ENCODE assay signal across 9 cellular contexts in genomic region chr5:125409101-125409495, GRCh38.
DNase-seq lines count a peak whose midpoint lies in the region; ATAC-seq and TF ChIP-seq lines count a peak whose summit lies in the region.
"Had no signal": no experiment of that assay in that cellular context is flagged by ENCODE, and none has a peak within 500 bp of the region (broad histone marks: within the 10 kb centered on the region; RNA-seq: fewer than 3 reads in every experiment).

No MANE protein-coding gene starts in this region.

- H3K27ac ChIP-seq in brain microvascular endothelial cell, result peak overlapping the region; percentile 91
- peak overlapping the region; percentile 87 for H3K27ac ChIP-seq in mesenchymal stem cell (ENCODE audit: low read length, poor library complexity, severe bottlenecking)

- no peaks in the 10 kb centered on the region for H3K27me3 Mint-ChIP-seq in activated T-cell treated with anti-CD3 and anti-CD28 coated beads, Interleukin-2, amount 50 U/mL, for 4 hours (ENCODE audit: low read depth)
- H3K27me3 Mint-ChIP-seq in activated T-helper 17 cell treated with anti-CD3 and anti-CD28 coated beads, Interleukin-2, amount 50 U/mL, for 72 hours, result no peaks in the 10 kb centered on the region

- no peak for TF ChIP-seq CTCF in brain microvascular endothelial cell (IDR thresholded peaks at IDR 0.05; ENCODE audit: low read depth, low read length, missing control alignments)

- peak overlapping the region; percentile 49 for H2BK120ac ChIP-seq in mesenchymal stem cell (ENCODE audit: low read depth, low read length)

- peak overlapping the region; percentile 56 for H3K4me2 ChIP-seq in mesenchymal stem cell (ENCODE audit: low read length, poor library complexity, severe bottlenecking)

- peaks cover 11% of the 10 kb centered on the region for H3K4me1 ChIP-seq in mesenchymal stem cell (ENCODE audit: control insufficient read depth, insufficient read depth, low read depth, low read length)

- H4K91ac ChIP-seq in mesenchymal stem cell (ENCODE audit: low read length), result no peak overlapping the region

- peaks cover 27% of the 10 kb centered on the region for H3K9me3 ChIP-seq in mesenchymal stem cell (ENCODE audit: control insufficient read depth, low read length)

- H2AFZ ChIP-seq in mesenchymal stem cell (ENCODE audit: low read depth, low read length), result no peak overlapping the region

- H3K27ac Mint-ChIP-seq in activated T-helper 17 cell treated with anti-CD3 and anti-CD28 coated beads, Interleukin-2, amount 50 U/mL, for 72 hours, result no peak overlapping the region

- peak overlapping the region in 1 of 2 experiments; percentile 62 for H3K18ac ChIP-seq in mesenchymal stem cell (ENCODE audit: low read depth in 1 of 2, low read length in 2 of 2)

- no peaks in the 10 kb centered on the region for H3K79me1 ChIP-seq in mesenchymal stem cell (replicated peaks; ENCODE audit: low read length, poor library complexity, severe bottlenecking)

- H3K4ac ChIP-seq in mesenchymal stem cell (ENCODE audit: low read depth in 1 of 2, low read length in 2 of 2), result peak overlapping the region in 1 of 2 experiments; percentile 49

- no peak overlapping the region for H3K23ac ChIP-seq in mesenchymal stem cell (ENCODE audit: low read length in 2 of 2)

- H2BK12ac ChIP-seq in mesenchymal stem cell (ENCODE audit: low read length in 2 of 2), result no peak overlapping the region

- no peak overlapping the region for H4K8ac ChIP-seq in mesenchymal stem cell (ENCODE audit: low read length)

- H3K36me3 ChIP-seq in brain microvascular endothelial cell (replicated peaks), result no peaks in the 10 kb centered on the region
- H3K36me3 ChIP-seq in mesenchymal stem cell (ENCODE audit: control insufficient read depth in 1 of 2, insufficient read depth in 2 of 2, low read depth in 1 of 2, low read length in 2 of 2), result no peaks in the 10 kb centered on the region

- WGBS in mesenchymal stem cell, result 0% methylated on average over 2 of the region's 6 CpGs

- H3K27me3 ChIP-seq in brain microvascular endothelial cell (replicated peaks) (no peaks in the 10 kb centered on the region), mesenchymal stem cell (ENCODE audit: control insufficient read depth in 1 of 2, insufficient read depth in 1 of 2, low read length in 2 of 2) (no peaks in the 10 kb centered on the region)

- no peaks in the 10 kb centered on the region for H3K4me1 Mint-ChIP-seq in activated T-cell treated with anti-CD3 and anti-CD28 coated beads, Interleukin-2, amount 50 U/mL, for 4 hours (ENCODE audit: low read depth)
- H3K4me1 Mint-ChIP-seq in activated T-helper 17 cell treated with anti-CD3 and anti-CD28 coated beads, Interleukin-2, amount 50 U/mL, for 72 hours, result no peaks in the 10 kb centered on the region

- H3K36me3 Mint-ChIP-seq in activated T-cell treated with anti-CD3 and anti-CD28 coated beads, Interleukin-2, amount 50 U/mL, for 4 hours (ENCODE audit: insufficient read depth), result no peaks in the 10 kb centered on the region
- H3K36me3 Mint-ChIP-seq in activated T-helper 17 cell treated with anti-CD3 and anti-CD28 coated beads, Interleukin-2, amount 50 U/mL, for 72 hours (ENCODE audit: low read depth), result no peaks in the 10 kb centered on the region

- H3K4me3 ChIP-seq in brain microvascular endothelial cell (ENCODE audit: low read depth, low read length), result no peak overlapping the region
- H3K4me3 ChIP-seq in mesenchymal stem cell (ENCODE audit: insufficient read depth in 1 of 2, low read depth in 1 of 2, low read length in 2 of 2), result no peak overlapping the region

- no peak for ATAC-seq in activated T-cell treated with anti-CD3 and anti-CD28 coated beads, Interleukin-2, amount 50 U/mL, for 4 hours
- no peak for ATAC-seq in activated T-helper 17 cell treated with anti-CD3 and anti-CD28 coated beads, Interleukin-2, amount 50 U/mL, for 72 hours (replicated peaks)

- H2AK5ac ChIP-seq in mesenchymal stem cell (ENCODE audit: low read length, severe bottlenecking), result no peak overlapping the region

- no peak overlapping the region for H3K4me3 Mint-ChIP-seq in activated T-cell treated with anti-CD3 and anti-CD28 coated beads, Interleukin-2, amount 50 U/mL, for 4 hours
- no peak overlapping the region for H3K4me3 Mint-ChIP-seq in activated T-helper 17 cell treated with anti-CD3 and anti-CD28 coated beads, Interleukin-2, amount 50 U/mL, for 72 hours

- no peak overlapping the region for H2BK15ac ChIP-seq in mesenchymal stem cell (ENCODE audit: low read depth, poor library complexity, severe bottlenecking)

- in situ Hi-C loops in ACHN (cut with HindIII; ENCODE audit: low pct_ligation_motif_present, low pct_unique_long_range_greater_than_20kb, low sequenced_read_pairs), result no loop called here
- in situ Hi-C loops in brain microvascular endothelial cell (cut with HindIII; ENCODE audit: low pct_ligation_motif_present, low sequenced_read_pairs), result no loop called here

- H2BK5ac ChIP-seq in mesenchymal stem cell (ENCODE audit: low read depth, low read length, poor library complexity, severe bottlenecking), result no peak overlapping the region

- peak overlapping the region; percentile 53 for H3K9ac ChIP-seq in mesenchymal stem cell (ENCODE audit: low read length)

- DNase-seq in ACHN, result peak; percentile 31
- peak; percentile 61 for DNase-seq in NCI-H2029 (lab: John Stamatoyannopoulos, UW)
- DNase-seq in brain microvascular endothelial cell, result peak; percentile 6
- peak; percentile 42 for DNase-seq in mesenchymal stem cell
- DNase-seq in amygdala (lab: John Stamatoyannopoulos, UW), result no peak
- DNase-seq in activated T-cell treated with anti-CD3 and anti-CD28 coated beads, Interleukin-2, amount 50 U/mL, for 4 hours, result no peak
- DNase-seq in T1000 (lab: John Stamatoyannopoulos, UW), result no peak
- DNase-seq: activated effector memory CD4-positive, alpha-beta T cell treated with anti-CD3 and anti-CD28 coated beads, Interleukin-2, amount 50 U/mL, for 16 hours had no signal

- no peak overlapping the region for H3K14ac ChIP-seq in mesenchymal stem cell (ENCODE audit: low read length in 2 of 2)

- H3K9me3 Mint-ChIP-seq in activated T-cell treated with anti-CD3 and anti-CD28 coated beads, Interleukin-2, amount 50 U/mL, for 4 hours, result peaks cover 3% of the 10 kb centered on the region
- H3K9me3 Mint-ChIP-seq in activated T-helper 17 cell treated with anti-CD3 and anti-CD28 coated beads, Interleukin-2, amount 50 U/mL, for 72 hours, result peaks cover 8% of the 10 kb centered on the region

Comparison
In these comparisons a context has a peak if more than half of its experiments do, and no peak if none do; other contexts are left out.
1. DNase-seq: peak in ACHN (single experiment), NCI-H2029 (single experiment), brain microvascular endothelial cell (single experiment) and mesenchymal stem cell (single experiment); none in amygdala (0 of 56), activated T-cell treated with anti-CD3 and anti-CD28 coated beads, Interleukin-2, amount 50 U/mL, for 4 hours (single experiment) and T1000 (single experiment).